Comparison of ENCODE assay signal across 24 cellular contexts in genomic region chr5:38709678-38710306, GRCh38.
"Had no signal": no experiment of that assay in that cellular context is flagged by ENCODE, and none has a peak within 500 bp of the region (broad histone marks: within the 10 kb centered on the region; RNA-seq: fewer than 3 reads in every experiment).

No MANE protein-coding gene starts in this region.

- H3K9me3 ChIP-seq: heart right ventricle, spleen, tibial nerve had no signal

- ATAC-seq: activated CD4-positive, alpha-beta T cell treated with anti-CD3 and anti-CD28 coated beads for 36 hours; activated T-cell treated with anti-CD3 and anti-CD28 coated beads, Interleukin-2, amount 50 U/mL, for 72 hours; left lobe of liver; natural killer cell treated with Interleukin-12 subunit alpha and Interleukin-12 subunit beta and Interleukin-15 and Interleukin-18, amount 100 ng/mL, for 72 hours; T-helper 17 cell had no signal

- H3K27me3 ChIP-seq: heart right ventricle, spleen, tibial nerve had no signal

- H3K4me3 ChIP-seq: heart right ventricle, spleen, tibial nerve had no signal

- H3K27ac Mint-ChIP-seq: activated B cell treated with CpG ODN at 0.5 μM for 24 hours; activated CD4-positive, alpha-beta memory T cell treated with anti-CD3 and anti-CD28 coated beads for 36 hours; activated CD4-positive, alpha-beta T cell treated with anti-CD3 and anti-CD28 coated beads for 36 hours; activated naive CD4-positive, alpha-beta T cell treated with anti-CD3 and anti-CD28 coated beads for 36 hours; activated naive CD8-positive, alpha-beta T cell treated with anti-CD3 and anti-CD28 coated beads, Interleukin-2, amount 10 ng/mL, durations not matched to agents 7 days and 5 days; activated T-cell treated with anti-CD3 and anti-CD28 coated beads, Interleukin-2, amount 50 U/mL, for 72 hours; natural killer cell treated with Interleukin-12 subunit alpha and Interleukin-12 subunit beta and Interleukin-15 and Interleukin-18, amount 100 ng/mL, for 72 hours; T-helper 17 cell had no signal

- H3K36me3 ChIP-seq: heart right ventricle, spleen, tibial nerve had no signal

- DNase-seq: activated B cell treated with CpG ODN at 0.5 μM for 24 hours; activated CD4-positive, alpha-beta memory T cell treated with anti-CD3 and anti-CD28 coated beads for 36 hours; activated CD4-positive, alpha-beta T cell treated with anti-CD3 and anti-CD28 coated beads for 36 hours; activated effector memory CD4-positive, alpha-beta T cell treated with Interleukin-2 at 50 U/mL for 16 hours; activated naive CD4-positive, alpha-beta T cell treated with anti-CD3 and anti-CD28 coated beads for 36 hours; activated naive CD8-positive, alpha-beta T cell treated with anti-CD3 and anti-CD28 coated beads, Interleukin-2, amount 10 ng/mL, durations not matched to agents 7 days and 5 days; activated T-cell treated with anti-CD3 and anti-CD28 coated beads, Interleukin-2, amount 50 U/mL, for 72 hours; amniotic stem cell; cerebellar nuclear complex; cortex of kidney; heart right ventricle; kidney; midbrain; nucleus accumbens; spleen; stimulated activated CD4-positive, alpha-beta T cell treated with anti-CD3 and anti-CD28 coated beads, Interleukin-4, amount 100 ng/mL, for 1 hour; stimulated activated naive CD4-positive, alpha-beta T cell treated with Interleukin-2 at 50 U/mL for 16 hours; SW 1271; T-helper 17 cell had no signal

- H3K9me3 Mint-ChIP-seq: activated B cell treated with CpG ODN at 0.5 μM for 24 hours; activated CD4-positive, alpha-beta memory T cell treated with anti-CD3 and anti-CD28 coated beads for 36 hours; activated naive CD4-positive, alpha-beta T cell treated with anti-CD3 and anti-CD28 coated beads for 36 hours; activated naive CD8-positive, alpha-beta T cell treated with anti-CD3 and anti-CD28 coated beads, Interleukin-2, amount 10 ng/mL, durations not matched to agents 7 days and 5 days; activated T-cell treated with anti-CD3 and anti-CD28 coated beads, Interleukin-2, amount 50 U/mL, for 72 hours; natural killer cell treated with Interleukin-12 subunit alpha and Interleukin-12 subunit beta and Interleukin-15 and Interleukin-18, amount 100 ng/mL, for 72 hours had no signal

- H3K27ac ChIP-seq: epithelial cell of prostate, parathyroid adenoma, spleen, tibial nerve had no signal

- H3K27me3 Mint-ChIP-seq: activated B cell treated with CpG ODN at 0.5 μM for 24 hours; activated CD4-positive, alpha-beta memory T cell treated with anti-CD3 and anti-CD28 coated beads for 36 hours; activated CD4-positive, alpha-beta T cell treated with anti-CD3 and anti-CD28 coated beads for 36 hours had no signal

- H3K4me1 Mint-ChIP-seq: activated B cell treated with CpG ODN at 0.5 μM for 24 hours; activated CD4-positive, alpha-beta T cell treated with anti-CD3 and anti-CD28 coated beads for 36 hours; activated naive CD8-positive, alpha-beta T cell treated with anti-CD3 and anti-CD28 coated beads, Interleukin-2, amount 10 ng/mL, durations not matched to agents 7 days and 5 days; T-helper 17 cell had no signal

- H3K4me1 ChIP-seq: parathyroid adenoma, tibial nerve had no signal

- H3K4me3 Mint-ChIP-seq: activated B cell treated with CpG ODN at 0.5 μM for 24 hours; activated CD4-positive, alpha-beta memory T cell treated with anti-CD3 and anti-CD28 coated beads for 36 hours; activated CD4-positive, alpha-beta T cell treated with anti-CD3 and anti-CD28 coated beads for 36 hours; activated naive CD4-positive, alpha-beta T cell treated with anti-CD3 and anti-CD28 coated beads for 36 hours; activated naive CD8-positive, alpha-beta T cell treated with anti-CD3 and anti-CD28 coated beads, Interleukin-2, amount 10 ng/mL, durations not matched to agents 7 days and 5 days; activated T-cell treated with anti-CD3 and anti-CD28 coated beads, Interleukin-2, amount 50 U/mL, for 72 hours; natural killer cell treated with Interleukin-12 subunit alpha and Interleukin-12 subunit beta and Interleukin-15 and Interleukin-18, amount 100 ng/mL, for 72 hours; T-helper 17 cell had no signal

- H3K36me3 Mint-ChIP-seq: activated CD4-positive, alpha-beta memory T cell treated with anti-CD3 and anti-CD28 coated beads for 36 hours; activated naive CD8-positive, alpha-beta T cell treated with anti-CD3 and anti-CD28 coated beads, Interleukin-2, amount 10 ng/mL, durations not matched to agents 7 days and 5 days; natural killer cell treated with Interleukin-12 subunit alpha and Interleukin-12 subunit beta and Interleukin-15 and Interleukin-18, amount 100 ng/mL, for 72 hours had no signal
